In genomic region chr10:78033623-78034470, GRCh38 we compare ENCODE assay signal across 8 cellular contexts. TPM values are rescaled to one million over a fixed set of nuclear protein-coding genes. Genes with fewer than 3 reads are reported as not detected.
DNase-seq lines count a peak whose midpoint lies in the region; ATAC-seq and TF ChIP-seq lines count a peak whose summit lies in the region.

RPS24 (plus strand) TSS chr10:78033863; CDS start chr10:78033902, 39 bp downstream.

- H3K9me3 ChIP-seq in T-helper 17 cell (ENCODE audit: control insufficient read depth, low read length, poor library complexity, severe bottlenecking) = no peaks in the 10 kb centered on the region
- no peaks in the 10 kb centered on the region for H3K9me3 ChIP-seq in left ventricle myocardium inferior (replicated peaks)

- peak within 1 kb of the TSS; percentile 73 for H3K27ac ChIP-seq in left ventricle myocardium inferior (replicated peaks)

- DNase-seq in NCI-H1694 treated with DMSO at 0.1 percent for 48 hours (lab: John Stamatoyannopoulos, UW) (peak; percentile 95), T-helper 17 cell (peak; percentile 84 to 92 (median 90)), amygdala (lab: John Stamatoyannopoulos, UW) (peak; percentile 32 to 98 (median 90)), left ventricle myocardium inferior (peak; percentile 94), progenitor cell of endocrine pancreas (ENCODE audit: low spot score, unreplicated experiment) (peak; percentile 85), ureter (ENCODE audit: low spot score) (peak; percentile 96)

- TF ChIP-seq POLR2A in GM15510 (IDR thresholded peaks at IDR 0.05; ENCODE audit: borderline replicate concordance, extremely low read depth, insufficient read length) = peak; percentile 98

- peaks cover 10% of the 10 kb centered on the region for H3K36me3 Mint-ChIP-seq in T-helper 17 cell (ENCODE audit: low read depth)
- H3K36me3 Mint-ChIP-seq in progenitor cell of endocrine pancreas (ENCODE audit: insufficient read depth) = peaks cover 17% of the 10 kb centered on the region

- intact Hi-C loops in left ventricle myocardium inferior (cut with micrococcal nuclease) = no loop called here

- H3K27ac Mint-ChIP-seq in T-helper 17 cell = peak within 1 kb of the TSS; percentile 88
- peak within 1 kb of the TSS; percentile 89 for H3K27ac Mint-ChIP-seq in progenitor cell of endocrine pancreas

- no peaks in the 10 kb centered on the region for H3K27me3 ChIP-seq in left ventricle myocardium inferior (ENCODE audit: low read depth)

- H3K4me3 ChIP-seq in left ventricle myocardium inferior = peak within 1 kb of the TSS; percentile 75

- ATAC-seq in HG02885 (IDR thresholded peaks at IDR 0.05; ENCODE audit: poor library complexity, unreplicated experiment) (peak; percentile 82), T-helper 17 cell (peak; percentile 89)

- no peaks in the 10 kb centered on the region for H3K27me3 Mint-ChIP-seq in T-helper 17 cell
- H3K27me3 Mint-ChIP-seq in progenitor cell of endocrine pancreas = no peaks in the 10 kb centered on the region

- H3K4me1 Mint-ChIP-seq in T-helper 17 cell (peaks cover 39% of the 10 kb centered on the region), progenitor cell of endocrine pancreas (ENCODE audit: low read depth) (peaks cover 31% of the 10 kb centered on the region)

- H3K4me1 ChIP-seq in left ventricle myocardium inferior = peaks cover 51% of the 10 kb centered on the region

- H3K4me3 Mint-ChIP-seq in T-helper 17 cell (peak within 1 kb of the TSS; percentile 90), progenitor cell of endocrine pancreas (ENCODE audit: low read depth) (peak within 1 kb of the TSS; percentile 91)

- H3K36me3 ChIP-seq in left ventricle myocardium inferior = peaks cover 38% of the 10 kb centered on the region

- TF ChIP-seq CTCF in left ventricle myocardium inferior (IDR thresholded peaks at IDR 0.05; ENCODE audit: borderline replicate concordance) (no peak), progenitor cell of endocrine pancreas (IDR thresholded peaks at IDR 0.05; ENCODE audit: unreplicated experiment) (peak; percentile 24)

- no peaks in the 10 kb centered on the region for H3K9me3 Mint-ChIP-seq in progenitor cell of endocrine pancreas (ENCODE audit: low read depth)

RNA-seq across cellular contexts. Expression of gene RPS24, which starts in this region (rescaled TPM):
- 1,000 to 10,000 TPM; 1,044 to 1,284 TPM for total RNA-seq in T-helper 17 cell
- 829 TPM for total RNA-seq in left ventricle myocardium inferior
- total RNA-seq in progenitor cell of endocrine pancreas = 1,431 and 1,496 TPM in 2 replicates
- total RNA-seq in ureter = 2,044 TPM

Comparison
In these comparisons a context has a peak if more than half of its experiments do, and no peak if none do; other contexts are left out.
1. Peak in every context shown above with its lines: DNase-seq, ATAC-seq, H3K4me3 ChIP-seq and H3K27ac ChIP-seq.